In the genomic region with DNA sequence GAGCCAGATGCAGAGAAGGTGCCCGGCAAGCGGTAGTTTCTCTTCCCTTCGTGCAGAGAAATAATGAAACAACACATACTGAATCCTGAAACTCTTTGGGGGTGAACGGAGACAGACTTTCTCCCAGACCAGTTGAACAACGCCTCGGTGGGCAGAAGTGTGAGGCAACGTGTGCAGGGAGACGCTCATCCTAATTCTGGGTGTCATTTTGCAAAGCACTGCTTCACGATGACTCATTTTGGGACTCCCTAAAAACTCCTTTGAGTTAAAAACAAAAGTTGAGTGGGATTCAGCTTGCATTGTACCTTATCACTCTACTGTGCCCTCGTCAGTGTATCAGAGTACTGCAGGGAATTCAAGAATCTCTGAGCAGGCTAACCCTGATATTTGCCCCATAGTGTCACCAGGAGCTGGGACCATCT, we compare ENCODE assay signal across 10 cellular contexts. TPM values are rescaled to one million over a fixed set of nuclear protein-coding genes. Genes with fewer than 3 reads are reported as not detected.
DNase-seq lines count a peak whose midpoint lies in the region; ATAC-seq, FAIRE-seq and TF ChIP-seq lines count a peak whose summit lies in the region.
"Had no signal": no experiment of that assay in that cellular context is flagged by ENCODE, and none has a peak within 500 bp of the region (broad histone marks: within the 10 kb centered on the region; RNA-seq: fewer than 3 reads in every experiment).

No MANE protein-coding gene starts in this region.

- H3K9me3 Mint-ChIP-seq in stimulated activated naive CD8-positive, alpha-beta T cell treated with anti-CD3 and anti-CD28 coated beads, Interleukin-15, amount 100 ng/mL, for 72 hours, result no peaks in the 10 kb centered on the region
- H3K9me3 Mint-ChIP-seq in MCF 10A (ENCODE audit: unreplicated experiment), result no peaks in the 10 kb centered on the region

- H3K9ac ChIP-seq in HepG2 (ENCODE audit: insufficient read depth, low read depth, low read length), result no peak overlapping the region

- H3K27me3 ChIP-seq in HepG2 (ENCODE audit: control insufficient read depth in 1 of 2, insufficient read depth in 2 of 2, low read length in 2 of 2) (peaks cover 0 to 8% of the 10 kb centered on the region in 2 experiments; a peak in 3 of 5 replicates), right lobe of liver (no peaks in the 10 kb centered on the region)

- no peak for TF ChIP-seq POLR2A in HepG2 (IDR thresholded peaks at IDR 0.05; ENCODE audit: insufficient read depth in 1 of 2, low read depth in 2 of 2, low read length in 2 of 2)
- no peak for TF ChIP-seq POLR2A in right lobe of liver (IDR thresholded peaks at IDR 0.05)
- no peak for TF ChIP-seq POLR2A in lower leg skin (IDR thresholded peaks at IDR 0.05)

- H3K79me2 ChIP-seq in HepG2 (ENCODE audit: insufficient read depth, low read length), result peaks cover 10% of the 10 kb centered on the region

- peaks cover 70% of the 10 kb centered on the region for H3K4me1 Mint-ChIP-seq in stimulated activated naive CD8-positive, alpha-beta T cell treated with anti-CD3 and anti-CD28 coated beads, Interleukin-15, amount 100 ng/mL, for 72 hours
- H3K4me1 Mint-ChIP-seq in MCF 10A (ENCODE audit: insufficient read depth, unreplicated experiment), result peaks cover 15% of the 10 kb centered on the region

- H3K27me3 Mint-ChIP-seq in stimulated activated naive CD8-positive, alpha-beta T cell treated with anti-CD3 and anti-CD28 coated beads, Interleukin-15, amount 100 ng/mL, for 72 hours, result peaks cover 50% of the 10 kb centered on the region
- H3K27me3 Mint-ChIP-seq in MCF 10A (ENCODE audit: insufficient read depth, unreplicated experiment), result no peaks in the 10 kb centered on the region

- TF ChIP-seq EP300 in HepG2 (IDR thresholded peaks at IDR 0.05; ENCODE audit: low read depth in 2 of 2, low read length in 2 of 2), result no peak
- TF ChIP-seq EP300 in HepG2 (CRISPR knock-in tag; IDR thresholded peaks at IDR 0.05; ENCODE audit: borderline replicate concordance), result no peak

- no peak overlapping the region for H2AFZ ChIP-seq in HepG2 (ENCODE audit: low read length)

- intact Hi-C loops in HepG2 (cut with micrococcal nuclease; ENCODE audit: unreplicated experiment) (no loop called here), right lobe of liver (cut with DNase I) (no loop called here), lower leg skin (cut with DNase I; ENCODE audit: low total_unique reads) (no loop called here), MCF 10A (cut with micrococcal nuclease) (no loop called here)

- peak overlapping the region; percentile 38 to 48 for H3K4me3 Mint-ChIP-seq in stimulated activated naive CD8-positive, alpha-beta T cell treated with anti-CD3 and anti-CD28 coated beads, Interleukin-15, amount 100 ng/mL, for 72 hours
- no peak overlapping the region for H3K4me3 Mint-ChIP-seq in MCF 10A (ENCODE audit: unreplicated experiment)

- H3K27ac Mint-ChIP-seq in stimulated activated naive CD8-positive, alpha-beta T cell treated with anti-CD3 and anti-CD28 coated beads, Interleukin-15, amount 100 ng/mL, for 72 hours, result no peak overlapping the region
- no peak overlapping the region for H3K27ac Mint-ChIP-seq in MCF 10A (ENCODE audit: low read depth, unreplicated experiment)

- in situ Hi-C loops in HepG2 (cut with HindIII; ENCODE audit: extremely low pct_ligation_motif_present, low pct_unique_long_range_greater_than_20kb), result no loop called here

- H3K9me3 ChIP-seq in HepG2 (ENCODE audit: low read length) (no peaks in the 10 kb centered on the region), right lobe of liver (no peaks in the 10 kb centered on the region)

- 37% methylated on average over 10 of the region's 10 CpGs for WGBS in HepG2 (ENCODE audit: low lambda C conversion rate)
- WGBS in right lobe of liver (ENCODE audit: insufficient coverage, low coverage, low lambda C conversion rate, missing lambda C conversion rate), result 63% methylated on average over 9 of the region's 10 CpGs
- WGBS in lower leg skin, 2 donors, result 72 to 75% methylated on average over 10 of the region's 10 CpGs

- no peak for TF ChIP-seq CTCF in HepG2 (CRISPR knock-in tag; IDR thresholded peaks at IDR 0.05)
- no peak for TF ChIP-seq CTCF in right lobe of liver (IDR thresholded peaks at IDR 0.05)
- no peak for TF ChIP-seq CTCF in lower leg skin (IDR thresholded peaks at IDR 0.05)
- no peak for TF ChIP-seq CTCF in MCF 10A (IDR thresholded peaks at IDR 0.05; ENCODE audit: unreplicated experiment)

- BruUV-seq in HepG2 (replicated peaks; lab: Mats Ljungman, UMichigan) (no TSS peak), MCF 10A (replicated peaks; lab: Mats Ljungman, UMichigan) (no TSS peak)

- H3K4me3 ChIP-seq in HepG2 (replicated peaks in 1 of 3; ENCODE audit: insufficient read depth in 1 of 3, low read depth in 2 of 3, low read length in 3 of 3), result no peak overlapping the region
- no peak overlapping the region for H3K4me3 ChIP-seq in right lobe of liver
- H3K4me3 ChIP-seq in lower leg skin (ENCODE audit: low read depth, poor library complexity, severe bottlenecking), result no peak overlapping the region

- H3K27ac ChIP-seq in HepG2 (ENCODE audit: extremely low read length, insufficient read depth, low read length) (no peak overlapping the region), right lobe of liver (no peak overlapping the region)

- no peak for DNase-seq in HepG2 (ENCODE audit: low spot score)
- DNase-seq in right lobe of liver, result no peak
- DNase-seq in activated CD4-positive, alpha-beta T cell treated with anti-CD3 and anti-CD28 coated beads, Interleukin-2, amount 50 U/mL, for 48 hours, result peak; percentile 59 to 72
- peak; percentile 33 to 75 for DNase-seq in stimulated activated naive CD8-positive, alpha-beta T cell treated with anti-CD3 and anti-CD28 coated beads, Interleukin-15, amount 100 ng/mL, for 72 hours
- no peak for DNase-seq in NCI-H524 (lab: John Stamatoyannopoulos, UW)
- DNase-seq in lower leg skin (ENCODE audit: low spot score in 2 of 2), result no peak
- DNase-seq in MCF 10A (ENCODE audit: unreplicated experiment), result no peak
- DNase-seq: DMS153 had no signal

- TF ChIP-seq RAD21 in HepG2 (CRISPR knock-in tag; IDR thresholded peaks at IDR 0.05), result no peak

- POLR2A ChIA-PET in HepG2 (lab: Yijun Ruan, JAX), result interaction anchor here (0.5 kb wide), 1 partner anchor 1909 kb away, joined by 3 read pairs; no protein-coding TSS in a partner anchor
- POLR2A ChIA-PET in MCF 10A (lab: Yijun Ruan, JAX), result no interaction called here

- no peaks in the 10 kb centered on the region for H3K36me3 ChIP-seq in HepG2 (replicated peaks in 1 of 2; ENCODE audit: control insufficient read depth in 1 of 2, insufficient read depth in 2 of 2, low read length in 2 of 2)
- no peaks in the 10 kb centered on the region for H3K36me3 ChIP-seq in right lobe of liver

- no peaks in the 10 kb centered on the region for H4K20me1 ChIP-seq in HepG2 (ENCODE audit: insufficient read depth, low read length)

- H3K36me3 Mint-ChIP-seq in MCF 10A (ENCODE audit: insufficient read depth, unreplicated experiment), result no peaks in the 10 kb centered on the region

- FAIRE-seq in HepG2 (lab: Jason Lieb, UNC), result no peak
- FAIRE-seq: keratinocyte had no signal

- H3K4me1 ChIP-seq in HepG2 (ENCODE audit: insufficient read depth, low read length) (peaks cover 31% of the 10 kb centered on the region), right lobe of liver (no peaks in the 10 kb centered on the region)

- H3K4me2 ChIP-seq in HepG2 (ENCODE audit: low read depth, low read length), result peak overlapping the region; percentile 32; the same call in 1 of the 2 replicates

- ATAC-seq in HepG2 (no peak), right lobe of liver (no peak), HG02840 (IDR thresholded peaks at IDR 0.05; ENCODE audit: low FRiP score, unreplicated experiment) (peak; percentile 45)
- peak; percentile 92 for ATAC-seq in stimulated activated naive CD8-positive, alpha-beta T cell treated with anti-CD3 and anti-CD28 coated beads, Interleukin-15, amount 100 ng/mL, for 72 hours

- CTCF ChIA-PET in HepG2 (lab: Yijun Ruan, JAX; ENCODE audit: low intra/inter-chr PET ratio, low total read pairs), result no interaction called here
- CTCF ChIA-PET in MCF 10A (lab: Yijun Ruan, JAX), result interaction anchor here (0.8 kb wide), 1 partner anchor 120 kb away, joined by 3 read pairs; no protein-coding TSS in a partner anchor

TF ChIP-seq in HepG2, 621 proteins besides CTCF, POLR2A, EP300 and RAD21 (continues in another document):
- TF ChIP-seq MXI1 (IDR thresholded peaks at IDR 0.05; ENCODE audit: borderline replicate concordance, low read depth, low read length), result no peak
- no peak for TF ChIP-seq HOXA5 (CRISPR knock-in tag; IDR thresholded peaks at IDR 0.05)

RNA-seq across cellular contexts. Expression of a gene that starts 3.5 kb away (rescaled TPM):
- total RNA-seq in HepG2 (2016; rRNA removed; fragmentation: Illumina TruSeq; extraction: Trizol) (30.4 and 44.7 TPM in 2 replicates), right lobe of liver (100 to 1,000 TPM in 1 of 6 experiments, 10 to 100 TPM in 5; 61.6 to 128 (median 67.5) TPM), lower leg skin (10 to 100 TPM in 2 of 4 donors, 1 to 10 TPM in 2; 6.0 to 14.7 (median 9.1) TPM), MCF 10A (2022) (25.1 and 27.5 TPM in 2 replicates)
- 24.6 and 26.3 TPM in 2 replicates for total RNA-seq in HepG2 (2016; cell fraction: cytosol; rRNA removed; fragmentation: Illumina TruSeq; extraction: Trizol; ENCODE audit: low read depth)
- 33.2 and 37.5 TPM in 2 replicates for total RNA-seq in HepG2 (2016; cell fraction: insoluble cytoplasmic fraction; rRNA removed; fragmentation: Illumina TruSeq; extraction: Trizol)
- 49.4 and 52.7 TPM in 2 replicates for total RNA-seq in HepG2 (2016; cell fraction: membrane; rRNA removed; fragmentation: Illumina TruSeq; extraction: Trizol)
- total RNA-seq in HepG2 (2016; cell fraction: nucleus; rRNA removed; fragmentation: Illumina TruSeq; extraction: Trizol), result 18.1 and 19.8 TPM in 2 replicates
- polyA plus RNA-seq in HepG2 (2011; rRNA removed), result 119 and 127 TPM in 2 replicates
- polyA plus RNA-seq in HepG2 (2011; cell fraction: cytosol; rRNA removed), result 131 and 138 TPM in 2 replicates
- polyA plus RNA-seq in HepG2 (2011; cell fraction: nucleus; rRNA removed), result 94.1 and 101 TPM in 2 replicates
- polyA plus RNA-seq in HepG2 (2012), result 75.9 and 86.0 TPM in 2 replicates
- polyA plus RNA-seq in HepG2 (2016; cell fraction: cytosol; fragmentation: Illumina TruSeq; extraction: Trizol; ENCODE audit: low read depth), result 55.6 and 62.7 TPM in 2 replicates
- 71.0 and 74.4 TPM in 2 replicates for polyA plus RNA-seq in HepG2 (2016; cell fraction: insoluble cytoplasmic fraction; fragmentation: Illumina TruSeq; extraction: Trizol; ENCODE audit: low read depth)
- polyA plus RNA-seq in HepG2 (2016; cell fraction: membrane; fragmentation: Illumina TruSeq; extraction: Trizol; ENCODE audit: low read depth), result 68.1 and 79.5 TPM in 2 replicates
- 41.9 and 42.8 TPM in 2 replicates for polyA plus RNA-seq in HepG2 (2016; cell fraction: nucleus; fragmentation: Illumina TruSeq; extraction: Trizol; ENCODE audit: insufficient read depth, low read depth)
- polyA minus RNA-seq in HepG2 (2011; rRNA and poly(A)+ RNA removed; ENCODE audit: low replicate concordance), result 13.4 and 281 TPM in 2 replicates
- 74.6 and 87.4 TPM in 2 replicates for polyA minus RNA-seq in HepG2 (2011; cell fraction: cytosol; rRNA and poly(A)+ RNA removed)
- polyA minus RNA-seq in HepG2 (2011; cell fraction: nucleus; rRNA and poly(A)+ RNA removed), result 49.3 and 50.8 TPM in 2 replicates

Comparison
In these comparisons a context has a peak if more than half of its experiments do, and no peak if none do; other contexts are left out.
1. ATAC-seq: peak in HG02840 (single experiment) and stimulated activated naive CD8-positive, alpha-beta T cell treated with anti-CD3 and anti-CD28 coated beads, Interleukin-15, amount 100 ng/mL, for 72 hours (single experiment); none in HepG2 (single experiment) and right lobe of liver (0 of 4).
2. DNase-seq: peak in activated CD4-positive, alpha-beta T cell treated with anti-CD3 and anti-CD28 coated beads, Interleukin-2, amount 50 U/mL, for 48 hours (2 of 2) and stimulated activated naive CD8-positive, alpha-beta T cell treated with anti-CD3 and anti-CD28 coated beads, Interleukin-15, amount 100 ng/mL, for 72 hours (2 of 2); none in HepG2 (single experiment), right lobe of liver (0 of 3), NCI-H524 (0 of 2), lower leg skin (0 of 2) and MCF 10A (single experiment).